Comparison of ENCODE assay signal across 22 cellular contexts in genomic region chr20:59219206-59219605, GRCh38. TPM values are rescaled to one million over a fixed set of nuclear protein-coding genes. Genes with fewer than 3 reads are reported as not detected.
A peak's percentile ranks its signal among the peaks of the same experiment; 100 is the strongest.
DNase-seq lines count a peak whose midpoint lies in the region; ATAC-seq, FAIRE-seq and TF ChIP-seq lines count a peak whose summit lies in the region.
"Had no signal": no experiment of that assay in that cellular context is flagged by ENCODE, and none has a peak within 500 bp of the region (broad histone marks: within the 10 kb centered on the region; RNA-seq: fewer than 3 reads in every experiment).

No MANE protein-coding gene starts in this region.

- H3K27ac Mint-ChIP-seq in immature natural killer cell, result peak overlapping the region in 4 of 6 donors; percentile 19 to 76 (median 24)
- H3K27ac Mint-ChIP-seq in stimulated activated effector memory CD8-positive, alpha-beta T cell treated with anti-CD3 and anti-CD28 coated beads, Interleukin-12 subunit alpha, Interleukin-12 subunit beta, amount 100 ng/mL, for 72 hours, result peak overlapping the region; percentile 21
- no peak overlapping the region for H3K27ac Mint-ChIP-seq in WTC11
- H3K27ac Mint-ChIP-seq in activated T-helper 2 cell treated with anti-CD3 and anti-CD28 coated beads, Interferon-gamma antibody, Interleukin-2, Interleukin-4, amounts not matched to agents 10 μg/mL and 5 μg/mL and 100 μg/mL, durations not matched to agents 14 hours and 24 hours and 36 hours, result no peak overlapping the region
- H3K27ac Mint-ChIP-seq: CD14-positive monocyte had no signal

- ATAC-seq in stimulated activated effector memory CD8-positive, alpha-beta T cell treated with anti-CD3 and anti-CD28 coated beads, Interleukin-12 subunit alpha, Interleukin-12 subunit beta, amount 100 ng/mL, for 72 hours, result no peak
- ATAC-seq in WTC11, result no peak

- no peak for TF ChIP-seq CTCF in WTC11 (IDR thresholded peaks at IDR 0.05)

- H3K4me3 Mint-ChIP-seq in immature natural killer cell (no peak overlapping the region), WTC11 (no peak overlapping the region)
- no peak overlapping the region for H3K4me3 Mint-ChIP-seq in stimulated activated effector memory CD8-positive, alpha-beta T cell treated with anti-CD3 and anti-CD28 coated beads, Interleukin-12 subunit alpha, Interleukin-12 subunit beta, amount 100 ng/mL, for 72 hours
- no peak overlapping the region for H3K4me3 Mint-ChIP-seq in activated T-helper 2 cell treated with anti-CD3 and anti-CD28 coated beads, Interferon-gamma antibody, Interleukin-2, Interleukin-4, amounts not matched to agents 10 μg/mL and 5 μg/mL and 100 μg/mL, durations not matched to agents 14 hours and 24 hours and 36 hours (ENCODE audit: low read depth)
- H3K4me3 Mint-ChIP-seq: CD14-positive monocyte had no signal

- H3K36me3 Mint-ChIP-seq in immature natural killer cell (peaks cover 17 to 41% (median 17%) of the 10 kb centered on the region in 3 donors), WTC11 (no peaks in the 10 kb centered on the region)
- H3K36me3 Mint-ChIP-seq in stimulated activated effector memory CD8-positive, alpha-beta T cell treated with anti-CD3 and anti-CD28 coated beads, Interleukin-12 subunit alpha, Interleukin-12 subunit beta, amount 100 ng/mL, for 72 hours, result peaks cover 17% of the 10 kb centered on the region
- H3K36me3 Mint-ChIP-seq in activated T-helper 2 cell treated with anti-CD3 and anti-CD28 coated beads, Interferon-gamma antibody, Interleukin-2, Interleukin-4, amounts not matched to agents 10 μg/mL and 5 μg/mL and 100 μg/mL, durations not matched to agents 14 hours and 24 hours and 36 hours (ENCODE audit: low read depth), result no peaks in the 10 kb centered on the region

- intact Hi-C loops in activated T-helper 2 cell treated with anti-CD3 and anti-CD28 coated beads, Interferon-gamma antibody, Interleukin-2, Interleukin-4, amounts not matched to agents 10 μg/mL and 5 μg/mL and 100 μg/mL, durations not matched to agents 14 hours and 24 hours and 36 hours (cut with micrococcal nuclease), result no loop called here

- H3K9me3 Mint-ChIP-seq in immature natural killer cell, result peaks cover 0 to 2% (median 0%) of the 10 kb centered on the region in 6 donors
- H3K9me3 Mint-ChIP-seq in stimulated activated effector memory CD8-positive, alpha-beta T cell treated with anti-CD3 and anti-CD28 coated beads, Interleukin-12 subunit alpha, Interleukin-12 subunit beta, amount 100 ng/mL, for 72 hours, result no peaks in the 10 kb centered on the region
- H3K9me3 Mint-ChIP-seq in WTC11, result no peaks in the 10 kb centered on the region
- H3K9me3 Mint-ChIP-seq in activated T-helper 2 cell treated with anti-CD3 and anti-CD28 coated beads, Interferon-gamma antibody, Interleukin-2, Interleukin-4, amounts not matched to agents 10 μg/mL and 5 μg/mL and 100 μg/mL, durations not matched to agents 14 hours and 24 hours and 36 hours, result no peaks in the 10 kb centered on the region

- H3K4me1 Mint-ChIP-seq in immature natural killer cell (peaks cover 23 to 35% of the 10 kb centered on the region in 2 donors), WTC11 (peaks cover 38% of the 10 kb centered on the region)
- peaks cover 26% of the 10 kb centered on the region for H3K4me1 Mint-ChIP-seq in stimulated activated effector memory CD8-positive, alpha-beta T cell treated with anti-CD3 and anti-CD28 coated beads, Interleukin-12 subunit alpha, Interleukin-12 subunit beta, amount 100 ng/mL, for 72 hours
- H3K4me1 Mint-ChIP-seq in activated T-helper 2 cell treated with anti-CD3 and anti-CD28 coated beads, Interferon-gamma antibody, Interleukin-2, Interleukin-4, amounts not matched to agents 10 μg/mL and 5 μg/mL and 100 μg/mL, durations not matched to agents 14 hours and 24 hours and 36 hours (ENCODE audit: low read depth), result peaks cover 13% of the 10 kb centered on the region

- CTCF ChIA-PET in WTC11 (lab: Charles Lee), result interaction anchor here (0.5 to 2.0 kb wide), 2 partner anchors 277 to 922 kb away, joined by 3 to 5 read pairs; no protein-coding TSS in a partner anchor

- POLR2A ChIA-PET in WTC11 (lab: Charles Lee), result no interaction called here

- H3K27me3 Mint-ChIP-seq in immature natural killer cell (ENCODE audit: low read depth in 3 of 3), result peaks cover 4% of the 10 kb centered on the region in 3 donors
- H3K27me3 Mint-ChIP-seq in WTC11 (ENCODE audit: low read depth), result peaks cover 42% of the 10 kb centered on the region
- H3K27me3 Mint-ChIP-seq in activated T-helper 2 cell treated with anti-CD3 and anti-CD28 coated beads, Interferon-gamma antibody, Interleukin-2, Interleukin-4, amounts not matched to agents 10 μg/mL and 5 μg/mL and 100 μg/mL, durations not matched to agents 14 hours and 24 hours and 36 hours (ENCODE audit: low read depth), result peaks cover 5% of the 10 kb centered on the region

- DNase-seq in NCI-H82 (lab: John Stamatoyannopoulos, UW) (peak; percentile 66), NCI-H82 treated with DMSO at 0.1 percent for 48 hours (lab: John Stamatoyannopoulos, UW; ENCODE audit: unreplicated experiment) (no peak), HTR-8/SVneo (ENCODE audit: insufficient read length, low spot score) (no peak), immature natural killer cell (no peak), WTC11 (ENCODE audit: low spot score) (no peak)
- no peak for DNase-seq in stimulated activated effector memory CD8-positive, alpha-beta T cell treated with anti-CD3 and anti-CD28 coated beads, Interleukin-12 subunit alpha, Interleukin-12 subunit beta, amount 100 ng/mL, for 72 hours (ENCODE audit: low spot score in 2 of 2)
- DNase-seq in activated CD4-positive, CD25-positive, alpha-beta regulatory T cell (lab: John Stamatoyannopoulos, UW), result no peak
- DNase-seq in activated T-helper 2 cell treated with anti-CD3 and anti-CD28 coated beads, Interferon-gamma antibody, Interleukin-2, Interleukin-4, amounts not matched to agents 10 μg/mL and 5 μg/mL and 100 μg/mL, durations not matched to agents 14 hours and 24 hours and 36 hours (ENCODE audit: low spot score), result no peak
- DNase-seq: DMS153, GF-D8, GM23248, NCI-H1092 treated with DMSO at 0.1 percent for 48 hours, NCI-H146, NCI-H2081, NCI-H2171 treated with DMSO at 0.1 percent for 48 hours, NCI-H446, NCI-H526 treated with DMSO at 0.1 percent for 48 hours, Right ventricle myocardium superior had no signal

- FAIRE-seq in HTR-8/SVneo (lab: Jason Lieb, UNC), result peak; percentile 87

TF ChIP-seq in WTC11, 78 proteins besides CTCF, POLR2A, EP300 and RAD21:
- TF ChIP-seq, protein P1, sequence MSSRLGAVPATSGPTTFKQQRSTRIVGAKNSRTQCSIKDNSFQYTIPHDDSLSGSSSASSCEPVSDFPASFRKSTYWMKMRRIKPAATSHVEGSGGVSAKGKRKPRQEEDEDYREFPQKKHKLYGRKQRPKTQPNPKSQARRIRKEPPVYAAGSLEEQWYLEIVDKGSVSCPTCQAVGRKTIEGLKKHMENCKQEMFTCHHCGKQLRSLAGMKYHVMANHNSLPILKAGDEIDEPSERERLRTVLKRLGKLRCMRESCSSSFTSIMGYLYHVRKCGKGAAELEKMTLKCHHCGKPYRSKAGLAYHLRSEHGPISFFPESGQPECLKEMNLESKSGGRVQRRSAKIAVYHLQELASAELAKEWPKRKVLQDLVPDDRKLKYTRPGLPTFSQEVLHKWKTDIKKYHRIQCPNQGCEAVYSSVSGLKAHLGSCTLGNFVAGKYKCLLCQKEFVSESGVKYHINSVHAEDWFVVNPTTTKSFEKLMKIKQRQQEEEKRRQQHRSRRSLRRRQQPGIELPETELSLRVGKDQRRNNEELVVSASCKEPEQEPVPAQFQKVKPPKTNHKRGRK (CRISPR knock-in tag; IDR thresholded peaks at IDR 0.05; ENCODE audit: borderline replicate concordance), result no peak
TF ChIP-seq in WTC11: peak in this region for 0.

RNA-seq across cellular contexts. Expression of gene ZNF831, which starts 55.6 kb away (rescaled TPM):
- polyA plus RNA-seq in immature natural killer cell, result 1 to 10 TPM in 2 of 3 donors, under 1 TPM in 1; 0.59 to 8.4 (median 2.0) TPM
- total RNA-seq in WTC11 (2021), result 0.02 to 0.04 TPM in 2 of 3 replicates, not detected in the other
- total RNA-seq in activated T-helper 2 cell treated with anti-CD3 and anti-CD28 coated beads, Interferon-gamma antibody, Interleukin-2, Interleukin-4, amounts not matched to agents 10 μg/mL and 5 μg/mL and 100 μg/mL, durations not matched to agents 14 hours and 24 hours and 36 hours, result 3.0 and 3.3 TPM in 2 replicates
- total RNA-seq: Daoy, GM23248, LHCN-M2 had no signal
- polyA plus RNA-seq: AG04450, GM23248 had no signal

Comparison
In these comparisons a context has a peak if more than half of its experiments do, and no peak if none do; other contexts are left out.
1. H3K27ac Mint-ChIP-seq: peak in immature natural killer cell (4 of 6) and stimulated activated effector memory CD8-positive, alpha-beta T cell treated with anti-CD3 and anti-CD28 coated beads, Interleukin-12 subunit alpha, Interleukin-12 subunit beta, amount 100 ng/mL, for 72 hours (single experiment); none in WTC11 (single experiment) and activated T-helper 2 cell treated with anti-CD3 and anti-CD28 coated beads, Interferon-gamma antibody, Interleukin-2, Interleukin-4, amounts not matched to agents 10 μg/mL and 5 μg/mL and 100 μg/mL, durations not matched to agents 14 hours and 24 hours and 36 hours (single experiment).